Comparison of ENCODE assay signal across 2 cellular contexts in genomic region chr6:32173051-32173727, GRCh38.
TF ChIP-seq lines count a peak whose summit lies in the region.

No MANE protein-coding gene starts in this region.

TF ChIP-seq in HEK293, 187 proteins besides CTCF, POLR2A, EP300 and RAD21:
- TF ChIP-seq ZNF600 (tag by site-specific recombination; IDR thresholded peaks at IDR 0.05) (0 out of 2 replicates have a peak, but pooled peaks have one; percentile 12), SALL2 (tag by site-specific recombination; IDR thresholded peaks at IDR 0.05; ENCODE audit: borderline replicate concordance) (no peak), INSM2 (tag by site-specific recombination; IDR thresholded peaks at IDR 0.05) (no peak)

TF ChIP-seq in K562, 482 proteins besides CTCF, POLR2A, EP300 and RAD21:
- 0 out of 2 replicates have a peak, but pooled peaks have one; percentile 36 for TF ChIP-seq FOXP4 (CRISPR knock-in tag; IDR thresholded peaks at IDR 0.05; ENCODE audit: borderline replicate concordance)
- TF ChIP-seq KDM1A (IDR thresholded peaks at IDR 0.05) = peak; percentile 46 to 66; a peak in 3 of 4 replicates
- TF ChIP-seq ZBTB43 (CRISPR knock-in tag; IDR thresholded peaks at IDR 0.05) = 0 out of 2 replicates have a peak, but pooled peaks have one; percentile 37
- 0 out of 2 replicates have a peak, but pooled peaks have one; percentile 65 for TF ChIP-seq CBFB (CRISPR knock-in tag; IDR thresholded peaks at IDR 0.05)
- TF ChIP-seq RCOR1 (IDR thresholded peaks at IDR 0.05; ENCODE audit: borderline replicate concordance in 1 of 2, low read depth in 2 of 2, low read length in 2 of 2) = 0 out of 4 replicates have a peak, but pooled peaks of 1 of the 2 experiments have one; percentile 16
- peak in 1 of 2 experiments; percentile 33; a peak in 1 of 4 replicates for TF ChIP-seq HDAC1 (IDR thresholded peaks at IDR 0.05)
- no peak for TF ChIP-seq POLR2H (tag; IDR thresholded peaks at IDR 0.05; ENCODE audit: low read depth)
- TF ChIP-seq ZNF133 (CRISPR knock-in tag; IDR thresholded peaks at IDR 0.05) = no peak
